In genomic region chr5:65104831-65105230, GRCh38 we compare ENCODE assay signal across 26 cellular contexts.
A peak's percentile ranks its signal among the peaks of the same experiment; 100 is the strongest.
DNase-seq lines count a peak whose midpoint lies in the region; ATAC-seq and TF ChIP-seq lines count a peak whose summit lies in the region.
"Had no signal": no experiment of that assay in that cellular context is flagged by ENCODE, and none has a peak within 500 bp of the region (broad histone marks: within the 10 kb centered on the region; RNA-seq: fewer than 3 reads in every experiment).

No MANE protein-coding gene starts in this region.

- POLR2A ChIA-PET in CD8-positive, alpha-beta T cell (lab: Charles Lee), result interaction anchor here (1.7 kb wide), 1 partner anchor 20 kb away, joined by 4 read pairs; no protein-coding TSS in a partner anchor
- POLR2A ChIA-PET in WTC11 (lab: Charles Lee), result no interaction called here

- H3K36me3 ChIP-seq in CD8-positive, alpha-beta T cell (ENCODE audit: insufficient read depth, low read length), result no peaks in the 10 kb centered on the region
- H3K36me3 ChIP-seq: ascending aorta, right atrium auricular region, tibial nerve had no signal

- H3K4me1 ChIP-seq in CD8-positive, alpha-beta T cell (ENCODE audit: insufficient read depth, low read length), result peaks cover 24% of the 10 kb centered on the region

- CTCF ChIA-PET in CD8-positive, alpha-beta T cell (lab: Charles Lee), result interaction anchor here (0.7 to 1.8 kb wide), 2 partner anchors 71 to 379 kb away, joined by 3 to 4 read pairs; no protein-coding TSS in a partner anchor
- CTCF ChIA-PET in WTC11 (lab: Charles Lee), result interaction anchor here (6.6 kb wide), 1 partner anchor 378 kb away, joined by 66 read pairs; the partner anchor contains the start of gene ADAMTS6

- intact Hi-C loops in CD8-positive, alpha-beta T cell (cut with DNase I, micrococcal nuclease), result loop anchor here (5.0 to 10.0 kb wide), 4 partner anchors 290 to 610 kb away; partner anchors contain the start of genes CENPK (in 1 of the 2), CWC27 (in 1 of the 2), PPWD1 (in 1 of the 2) and SREK1IP1 (in 1 of the 2)
- intact Hi-C loops in activated T-helper 2 cell treated with anti-CD3 and anti-CD28 coated beads, Interferon-gamma antibody, Interleukin-2, Interleukin-4, amounts not matched to agents 10 μg/mL and 5 μg/mL and 100 μg/mL, durations not matched to agents 14 hours and 24 hours and 36 hours (cut with micrococcal nuclease), result loop anchor here (5.0 to 10.0 kb wide), 3 partner anchors 67 to 290 kb away; no protein-coding TSS in a partner anchor
- intact Hi-C loops in natural killer cell (cut with micrococcal nuclease), result loop anchor here (5.0 kb wide), 1 partner anchor 68 kb away; no protein-coding TSS in a partner anchor

- H3K9me3 ChIP-seq in CD8-positive, alpha-beta T cell (ENCODE audit: low read length), result no peaks in the 10 kb centered on the region
- H3K9me3 ChIP-seq: ascending aorta, right atrium auricular region, tibial nerve had no signal

- peaks cover 45% of the 10 kb centered on the region for H3K27me3 Mint-ChIP-seq in T-helper 1 cell treated with Interleukin-12 subunit alpha and Interleukin-12 subunit beta and Interleukin-4 antibody, amounts not matched to agents 30 μg/mL and 1 μg/mL, for 36 hours (ENCODE audit: low read depth)
- no peaks in the 10 kb centered on the region for H3K27me3 Mint-ChIP-seq in CD8-positive, alpha-beta T cell (ENCODE audit: low read depth)
- peaks cover 23% of the 10 kb centered on the region for H3K27me3 Mint-ChIP-seq in activated T-helper 2 cell treated with anti-CD3 and anti-CD28 coated beads, Interferon-gamma antibody, Interleukin-2, Interleukin-4, amounts not matched to agents 10 μg/mL and 5 μg/mL and 100 μg/mL, durations not matched to agents 14 hours and 24 hours and 36 hours (ENCODE audit: low read depth)
- H3K27me3 Mint-ChIP-seq in natural killer cell (ENCODE audit: low read depth in 2 of 2), result peaks cover 3 to 7% of the 10 kb centered on the region in 2 donors
- no peaks in the 10 kb centered on the region for H3K27me3 Mint-ChIP-seq in nephron progenitor cell (ENCODE audit: low read depth, poor library complexity)
- peaks cover 7% of the 10 kb centered on the region for H3K27me3 Mint-ChIP-seq in WTC11 (ENCODE audit: low read depth)

- no peaks in the 10 kb centered on the region for H3K27me3 ChIP-seq in CD8-positive, alpha-beta T cell (ENCODE audit: insufficient read depth, low read length)
- H3K27me3 ChIP-seq: ascending aorta, right atrium auricular region, tibial nerve had no signal

- no peak overlapping the region for H3K27ac ChIP-seq in CD8-positive, alpha-beta T cell (ENCODE audit: low read depth, low read length)
- H3K27ac ChIP-seq: 22Rv1, ascending aorta, dorsolateral prefrontal cortex, right atrium auricular region, tibial nerve had no signal

- no peaks in the 10 kb centered on the region for H3K9me3 Mint-ChIP-seq in T-helper 1 cell treated with Interleukin-12 subunit alpha and Interleukin-12 subunit beta and Interleukin-4 antibody, amounts not matched to agents 30 μg/mL and 1 μg/mL, for 36 hours
- no peaks in the 10 kb centered on the region for H3K9me3 Mint-ChIP-seq in CD8-positive, alpha-beta T cell
- no peaks in the 10 kb centered on the region for H3K9me3 Mint-ChIP-seq in activated T-helper 2 cell treated with anti-CD3 and anti-CD28 coated beads, Interferon-gamma antibody, Interleukin-2, Interleukin-4, amounts not matched to agents 10 μg/mL and 5 μg/mL and 100 μg/mL, durations not matched to agents 14 hours and 24 hours and 36 hours
- H3K9me3 Mint-ChIP-seq in natural killer cell (no peaks in the 10 kb centered on the region), nephron progenitor cell (peaks cover 10% of the 10 kb centered on the region), WTC11 (no peaks in the 10 kb centered on the region; the same call in 1 of the 2 replicates)
- H3K9me3 Mint-ChIP-seq: activated naive CD4-positive, alpha-beta T cell treated with anti-CD3 and anti-CD28 coated beads, Interleukin-2, amount 50 U/mL, for 72 hours; activated T-helper 1 cell treated with anti-CD3 and anti-CD28 coated beads, Interleukin-12 subunit alpha, Interleukin-12 subunit beta, Interleukin-2, Interleukin-4 antibody, amounts not matched to agents 30 ng/mL and 10 ng/mL and 1 ng/mL, durations not matched to agents 14 hours and 24 hours and 36 hours; neural crest cell had no signal

- H3K36me3 Mint-ChIP-seq in T-helper 1 cell treated with Interleukin-12 subunit alpha and Interleukin-12 subunit beta and Interleukin-4 antibody, amounts not matched to agents 30 μg/mL and 1 μg/mL, for 36 hours (ENCODE audit: low read depth), result no peaks in the 10 kb centered on the region
- no peaks in the 10 kb centered on the region for H3K36me3 Mint-ChIP-seq in CD8-positive, alpha-beta T cell
- no peaks in the 10 kb centered on the region for H3K36me3 Mint-ChIP-seq in activated T-helper 2 cell treated with anti-CD3 and anti-CD28 coated beads, Interferon-gamma antibody, Interleukin-2, Interleukin-4, amounts not matched to agents 10 μg/mL and 5 μg/mL and 100 μg/mL, durations not matched to agents 14 hours and 24 hours and 36 hours (ENCODE audit: low read depth)
- H3K36me3 Mint-ChIP-seq in natural killer cell (no peaks in the 10 kb centered on the region), nephron progenitor cell (ENCODE audit: low read depth) (no peaks in the 10 kb centered on the region), WTC11 (no peaks in the 10 kb centered on the region)
- H3K36me3 Mint-ChIP-seq: activated naive CD4-positive, alpha-beta T cell treated with anti-CD3 and anti-CD28 coated beads, Interleukin-2, amount 50 U/mL, for 72 hours; mesothelial cell of epicardium had no signal

- no peak for TF ChIP-seq CTCF in CD8-positive, alpha-beta T cell (IDR thresholded peaks at IDR 0.05)
- TF ChIP-seq CTCF in natural killer cell (IDR thresholded peaks at IDR 0.05), result no peak
- no peak for TF ChIP-seq CTCF in nephron progenitor cell (IDR thresholded peaks at IDR 0.05)
- TF ChIP-seq CTCF in WTC11 (IDR thresholded peaks at IDR 0.05), result no peak

- no peak overlapping the region for H3K27ac Mint-ChIP-seq in T-helper 1 cell treated with Interleukin-12 subunit alpha and Interleukin-12 subunit beta and Interleukin-4 antibody, amounts not matched to agents 30 μg/mL and 1 μg/mL, for 36 hours
- peak overlapping the region; percentile 58 for H3K27ac Mint-ChIP-seq in CD8-positive, alpha-beta T cell
- H3K27ac Mint-ChIP-seq in activated T-helper 2 cell treated with anti-CD3 and anti-CD28 coated beads, Interferon-gamma antibody, Interleukin-2, Interleukin-4, amounts not matched to agents 10 μg/mL and 5 μg/mL and 100 μg/mL, durations not matched to agents 14 hours and 24 hours and 36 hours, result no peak overlapping the region
- H3K27ac Mint-ChIP-seq in natural killer cell (peak overlapping the region; percentile 56 to 76), nephron progenitor cell (no peak overlapping the region), WTC11 (no peak overlapping the region)
- H3K27ac Mint-ChIP-seq: activated CD4-positive, alpha-beta T cell treated with anti-CD3 and anti-CD28 coated beads for 36 hours; activated CD8-positive, alpha-beta memory T cell treated with anti-CD3 and anti-CD28 coated beads, Interleukin-2, amount 10 ng/mL, durations not matched to agents 7 days and 5 days; activated T-helper 1 cell treated with anti-CD3 and anti-CD28 coated beads, Interleukin-12 subunit alpha, Interleukin-12 subunit beta, Interleukin-2, Interleukin-4 antibody, amounts not matched to agents 30 ng/mL and 10 ng/mL and 1 ng/mL, durations not matched to agents 14 hours and 24 hours and 36 hours; mesothelial cell of epicardium had no signal

- no peak for DNase-seq in T-helper 1 cell
- DNase-seq in CD8-positive, alpha-beta T cell, result no peak
- no peak for DNase-seq in activated T-helper 2 cell treated with anti-CD3 and anti-CD28 coated beads, Interferon-gamma antibody, Interleukin-2, Interleukin-4, amounts not matched to agents 10 μg/mL and 5 μg/mL and 100 μg/mL, durations not matched to agents 14 hours and 24 hours and 36 hours (ENCODE audit: low spot score)
- no peak for DNase-seq in natural killer cell
- no peak for DNase-seq in nephron progenitor cell
- no peak for DNase-seq in WTC11 (ENCODE audit: low spot score)
- DNase-seq in cerebellar nuclear complex (lab: John Stamatoyannopoulos, UW), result no peak
- DNase-seq: activated CD4-positive, alpha-beta T cell treated with anti-CD3 and anti-CD28 coated beads for 36 hours; activated CD8-positive, alpha-beta memory T cell treated with anti-CD3 and anti-CD28 coated beads, Interleukin-2, amount 10 ng/mL, durations not matched to agents 7 days and 5 days; caudate nucleus; dorsolateral prefrontal cortex; left ventricle myocardium superior; NCI-H446 treated with DMSO at 0.1 percent for 48 hours; OCI-M1; stimulated activated CD4-positive, alpha-beta T cell treated with anti-CD3 and anti-CD28 coated beads, Interleukin-1b, Interleukin-23, amount 100 ng/mL, for 48 hours; stimulated activated CD8-positive, alpha-beta memory T cell treated with anti-CD3 and anti-CD28 coated beads, Interleukin-4, amount 100 ng/mL, for 48 hours had no signal

- no peak overlapping the region for H3K4me3 ChIP-seq in CD8-positive, alpha-beta T cell (ENCODE audit: low read depth, low read length)
- H3K4me3 ChIP-seq: ascending aorta, dorsolateral prefrontal cortex, right atrium auricular region, smooth muscle cell, tibial nerve had no signal

- H3K4me3 Mint-ChIP-seq in T-helper 1 cell treated with Interleukin-12 subunit alpha and Interleukin-12 subunit beta and Interleukin-4 antibody, amounts not matched to agents 30 μg/mL and 1 μg/mL, for 36 hours, result peak overlapping the region; percentile 45
- peak overlapping the region; percentile 42 for H3K4me3 Mint-ChIP-seq in CD8-positive, alpha-beta T cell
- H3K4me3 Mint-ChIP-seq in activated T-helper 2 cell treated with anti-CD3 and anti-CD28 coated beads, Interferon-gamma antibody, Interleukin-2, Interleukin-4, amounts not matched to agents 10 μg/mL and 5 μg/mL and 100 μg/mL, durations not matched to agents 14 hours and 24 hours and 36 hours (ENCODE audit: low read depth), result peak overlapping the region; percentile 7
- H3K4me3 Mint-ChIP-seq in natural killer cell, result peak overlapping the region; percentile 41
- no peak overlapping the region for H3K4me3 Mint-ChIP-seq in nephron progenitor cell
- no peak overlapping the region for H3K4me3 Mint-ChIP-seq in WTC11
- H3K4me3 Mint-ChIP-seq: activated CD4-positive, alpha-beta T cell treated with anti-CD3 and anti-CD28 coated beads for 36 hours; activated CD8-positive, alpha-beta memory T cell treated with anti-CD3 and anti-CD28 coated beads, Interleukin-2, amount 10 ng/mL, durations not matched to agents 7 days and 5 days; activated T-helper 1 cell treated with anti-CD3 and anti-CD28 coated beads, Interleukin-12 subunit alpha, Interleukin-12 subunit beta, Interleukin-2, Interleukin-4 antibody, amounts not matched to agents 30 ng/mL and 10 ng/mL and 1 ng/mL, durations not matched to agents 14 hours and 24 hours and 36 hours; mesothelial cell of epicardium; neural crest cell had no signal

- ATAC-seq in CD8-positive, alpha-beta T cell, result no peak
- ATAC-seq in natural killer cell (no peak), WTC11 (no peak)
- ATAC-seq: activated CD4-positive, alpha-beta T cell treated with anti-CD3 and anti-CD28 coated beads for 36 hours; activated CD8-positive, alpha-beta memory T cell treated with anti-CD3 and anti-CD28 coated beads, Interleukin-2, amount 10 ng/mL, durations not matched to agents 7 days and 5 days; activated naive CD4-positive, alpha-beta T cell treated with anti-CD3 and anti-CD28 coated beads, Interleukin-2, amount 50 U/mL, for 72 hours; left ventricle myocardium superior had no signal

- peaks cover 35% of the 10 kb centered on the region for H3K4me1 Mint-ChIP-seq in T-helper 1 cell treated with Interleukin-12 subunit alpha and Interleukin-12 subunit beta and Interleukin-4 antibody, amounts not matched to agents 30 μg/mL and 1 μg/mL, for 36 hours (ENCODE audit: low read depth)
- peaks cover 43% of the 10 kb centered on the region for H3K4me1 Mint-ChIP-seq in CD8-positive, alpha-beta T cell (ENCODE audit: low read depth)
- H3K4me1 Mint-ChIP-seq in activated T-helper 2 cell treated with anti-CD3 and anti-CD28 coated beads, Interferon-gamma antibody, Interleukin-2, Interleukin-4, amounts not matched to agents 10 μg/mL and 5 μg/mL and 100 μg/mL, durations not matched to agents 14 hours and 24 hours and 36 hours (ENCODE audit: low read depth), result peaks cover 35% of the 10 kb centered on the region
- H3K4me1 Mint-ChIP-seq in natural killer cell (peaks cover 26 to 33% of the 10 kb centered on the region in 2 donors), nephron progenitor cell (peaks cover 37% of the 10 kb centered on the region), WTC11 (peaks cover 33% of the 10 kb centered on the region)
- H3K4me1 Mint-ChIP-seq: neural crest cell had no signal

Comparison
In these comparisons a context has a peak if more than half of its experiments do, and no peak if none do; other contexts are left out.
1. H3K27ac Mint-ChIP-seq: peak in CD8-positive, alpha-beta T cell (single experiment) and natural killer cell (2 of 2); none in T-helper 1 cell treated with Interleukin-12 subunit alpha and Interleukin-12 subunit beta and Interleukin-4 antibody, amounts not matched to agents 30 μg/mL and 1 μg/mL, for 36 hours (single experiment), activated T-helper 2 cell treated with anti-CD3 and anti-CD28 coated beads, Interferon-gamma antibody, Interleukin-2, Interleukin-4, amounts not matched to agents 10 μg/mL and 5 μg/mL and 100 μg/mL, durations not matched to agents 14 hours and 24 hours and 36 hours (single experiment), nephron progenitor cell (single experiment) and WTC11 (single experiment).
2. H3K4me3 Mint-ChIP-seq: peak in T-helper 1 cell treated with Interleukin-12 subunit alpha and Interleukin-12 subunit beta and Interleukin-4 antibody, amounts not matched to agents 30 μg/mL and 1 μg/mL, for 36 hours (single experiment), CD8-positive, alpha-beta T cell (single experiment), activated T-helper 2 cell treated with anti-CD3 and anti-CD28 coated beads, Interferon-gamma antibody, Interleukin-2, Interleukin-4, amounts not matched to agents 10 μg/mL and 5 μg/mL and 100 μg/mL, durations not matched to agents 14 hours and 24 hours and 36 hours (single experiment) and natural killer cell (single experiment); none in nephron progenitor cell (single experiment) and WTC11 (single experiment).